9 cellular contexts compared by ENCODE assay signal in genomic region chr1:25568090-25568833, GRCh38. TPM values are rescaled to one million over a fixed set of nuclear protein-coding genes. Genes with fewer than 3 reads are reported as not detected.
A peak's percentile ranks its signal among the peaks of the same experiment; 100 is the strongest.
DNase-seq lines count a peak whose midpoint lies in the region; ATAC-seq and TF ChIP-seq lines count a peak whose summit lies in the region.
"Had no signal": no experiment of that assay in that cellular context is flagged by ENCODE, and none has a peak within 500 bp of the region (broad histone marks: within the 10 kb centered on the region; RNA-seq: fewer than 3 reads in every experiment).

No MANE protein-coding gene starts in this region.

- no peaks in the 10 kb centered on the region for H3K27me3 Mint-ChIP-seq in activated naive CD8-positive, alpha-beta T cell
- H3K27me3 Mint-ChIP-seq: B cell had no signal

- peaks cover 86% of the 10 kb centered on the region for H3K4me1 Mint-ChIP-seq in activated naive CD8-positive, alpha-beta T cell (ENCODE audit: low read depth)

- H3K27me3 ChIP-seq in right atrium auricular region (no peaks in the 10 kb centered on the region), stomach (no peaks in the 10 kb centered on the region)

- H3K4me1 ChIP-seq in right atrium auricular region, result peaks cover 0 to 31% of the 10 kb centered on the region in 2 donors
- H3K4me1 ChIP-seq in stomach, result peaks cover 38 to 57% (median 50%) of the 10 kb centered on the region in 4 donors

- H3K36me3 ChIP-seq in right atrium auricular region (peaks cover 20% of the 10 kb centered on the region), stomach (peaks cover 0 to 31% (median 23%) of the 10 kb centered on the region in 4 donors)

- no peaks in the 10 kb centered on the region for H3K36me3 Mint-ChIP-seq in activated naive CD8-positive, alpha-beta T cell

- H3K4me3 ChIP-seq in right atrium auricular region, result no peak overlapping the region
- H3K4me3 ChIP-seq in stomach, result no peak overlapping the region

- TF ChIP-seq POLR2A in stomach (IDR thresholded peaks at IDR 0.05), result no peak

- H3K27ac Mint-ChIP-seq in activated naive CD8-positive, alpha-beta T cell, result peak overlapping the region; percentile 92
- H3K27ac Mint-ChIP-seq: B cell had no signal

- H3K9me3 Mint-ChIP-seq in activated naive CD8-positive, alpha-beta T cell (ENCODE audit: low read depth), result no peaks in the 10 kb centered on the region

- peak overlapping the region; percentile 71 for H3K4me3 Mint-ChIP-seq in activated naive CD8-positive, alpha-beta T cell
- H3K4me3 Mint-ChIP-seq: B cell had no signal

- 26 to 39% (median 35%) methylated on average over 19 to 21 of the region's 21 CpGs for WGBS in stomach, 5 donors

- peak overlapping the region; percentile 72 to 73 for H3K27ac ChIP-seq in right atrium auricular region
- H3K27ac ChIP-seq in stomach, result peak overlapping the region; percentile 7 to 90 (median 84)

- TF ChIP-seq CTCF in right atrium auricular region (IDR thresholded peaks at IDR 0.05), result no peak
- no peak for TF ChIP-seq CTCF in stomach (IDR thresholded peaks at IDR 0.05)

- no peak for ATAC-seq in GM21381 (IDR thresholded peaks at IDR 0.05; ENCODE audit: unreplicated experiment)

- DNase-seq in NCI-H524 (lab: John Stamatoyannopoulos, UW) (peak; percentile 46 to 52), NCI-H524 treated with DMSO at 0.1 percent for 48 hours (lab: John Stamatoyannopoulos, UW) (no peak), right atrium auricular region (ENCODE audit: low spot score) (no peak), stomach (peak; percentile 43), NCI-H2196 treated with DMSO at 0.1 percent for 48 hours (lab: John Stamatoyannopoulos, UW; ENCODE audit: unreplicated experiment) (no peak), COLO829 (ENCODE audit: low spot score) (no peak)

- no peak for TF ChIP-seq EP300 in stomach (IDR thresholded peaks at IDR 0.05)

- H3K9me3 ChIP-seq in right atrium auricular region (no peaks in the 10 kb centered on the region), stomach (no peaks in the 10 kb centered on the region)

- intact Hi-C loops in stomach (cut with DNase I; ENCODE audit: low total_unique reads), result no loop called here

RNA-seq across cellular contexts. Expression of gene LDLRAP1, which starts 24.9 kb away (rescaled TPM):
- total RNA-seq in right atrium auricular region (10 to 100 TPM in 1 of 2 donors, 1 to 10 TPM in 1; 8.9 to 10.1 TPM), stomach (10 to 100 TPM in 4 of 5 donors, not detected in 1; 10.6 to 73.7 (median 39.8) TPM)
- polyA plus RNA-seq in stomach, result 10 to 100 TPM; 13.3 to 17.6 (median 15.7) TPM

RNA-seq across cellular contexts. Expression of gene MAN1C1, which starts 48.3 kb away (rescaled TPM):
- total RNA-seq in right atrium auricular region, result 10 to 100 TPM in 1 of 2 donors, 1 to 10 TPM in 1; 9.4 to 13.6 TPM
- 10 to 100 TPM in 1 of 5 donors, 1 to 10 TPM in 4; 4.6 to 33.9 (median 6.4) TPM for total RNA-seq in stomach
- 10 to 100 TPM in 1 of 3 donors, 1 to 10 TPM in 2; 4.3 to 10.0 (median 4.5) TPM for polyA plus RNA-seq in stomach

Comparison
In these comparisons a context has a peak if more than half of its experiments do, and no peak if none do; other contexts are left out.
1. DNase-seq: peak in NCI-H524 (2 of 2) and stomach (single experiment); none in NCI-H524 treated with DMSO at 0.1 percent for 48 hours (single experiment), right atrium auricular region (single experiment), NCI-H2196 treated with DMSO at 0.1 percent for 48 hours (single experiment) and COLO829 (single experiment).